ENCODE assay signal across 8 cellular contexts in the genomic region with DNA sequence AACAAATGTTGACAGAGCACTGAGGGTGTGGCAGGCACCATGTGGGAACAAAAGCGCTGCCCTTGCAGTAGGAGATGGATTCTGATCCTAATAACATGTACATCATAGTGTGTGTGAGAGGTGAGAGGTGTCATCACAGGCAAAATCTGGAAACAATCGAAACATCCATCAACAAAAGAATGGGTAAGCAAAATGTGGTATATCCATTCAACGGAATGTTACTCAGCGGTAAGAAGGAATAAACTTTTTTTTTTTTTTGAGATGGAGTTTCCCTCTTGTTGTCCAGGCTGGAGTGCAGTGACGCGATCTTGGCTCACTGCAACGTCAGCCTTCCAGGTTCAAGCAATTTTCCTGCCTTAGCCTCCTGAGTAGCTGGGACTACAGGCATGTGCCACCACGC.
"Had no signal": no experiment of that assay in that cellular context is flagged by ENCODE, and none has a peak within 500 bp of the region (broad histone marks: within the 10 kb centered on the region; RNA-seq: fewer than 3 reads in every experiment).

No MANE protein-coding gene starts in this region.

- H3K4me2 ChIP-seq: KMS-11 had no signal

- H2AFZ ChIP-seq: GM23248 had no signal

- H3K27me3 Mint-ChIP-seq: IgD-negative memory B cell had no signal

- H3K4me1 ChIP-seq: HAP-1 had no signal

- H3K4me1 Mint-ChIP-seq: IgD-negative memory B cell had no signal

- H3K27ac ChIP-seq: KMS-11 had no signal

- H3K4me3 ChIP-seq: GM23248, HAP-1 had no signal

- H3K27ac Mint-ChIP-seq: IgD-negative memory B cell had no signal

- H3K9me3 ChIP-seq: HAP-1 had no signal

- H3K36me3 ChIP-seq: HAP-1 had no signal

- H3K9ac ChIP-seq: GM23248, KMS-11 had no signal

- DNase-seq: GM23248, GOT3, H7, KBM-7 had no signal

- H3K36me3 Mint-ChIP-seq: IgD-negative memory B cell had no signal

- ATAC-seq: HCT116 had no signal
